Comparison of ENCODE assay signal across 17 cellular contexts in genomic region chr2:214987261-214987660, GRCh38.
"Had no signal": no experiment of that assay in that cellular context is flagged by ENCODE, and none has a peak within 500 bp of the region (broad histone marks: within the 10 kb centered on the region; RNA-seq: fewer than 3 reads in every experiment).

No MANE protein-coding gene starts in this region.

- H3K9me3 ChIP-seq: right atrium auricular region, thyroid gland had no signal

- H3K27me3 ChIP-seq: cardiac muscle cell, right atrium auricular region, thyroid gland had no signal

- H3K4me1 ChIP-seq: right atrium auricular region, thyroid gland had no signal

- H3K4me3 Mint-ChIP-seq: activated CD4-positive, alpha-beta T cell treated with anti-CD3 and anti-CD28 coated beads, Interleukin-2, amount 10 ng/mL, durations not matched to agents 7 days and 5 days; activated naive CD4-positive, alpha-beta T cell treated with anti-CD3 and anti-CD28 coated beads for 36 hours; activated naive CD8-positive, alpha-beta T cell treated with anti-CD3 and anti-CD28 coated beads, Interleukin-2, amount 50 U/mL, for 24 hours; nephron; stimulated activated naive B cell treated with anti-CD40 and anti-IgM and Interleukin-4, amounts not matched to agents 10 μg/mL and 1 μg/mL and 100 μg/mL, for 72 hours; T-helper 2 cell treated with Interferon-gamma antibody and Interleukin-4, amounts not matched to agents 5 μg/mL and 100 μg/mL, for 36 hours had no signal

- H3K4me1 Mint-ChIP-seq: activated CD4-positive, alpha-beta T cell treated with anti-CD3 and anti-CD28 coated beads, Interleukin-2, amount 10 ng/mL, durations not matched to agents 7 days and 5 days; activated naive CD8-positive, alpha-beta T cell treated with anti-CD3 and anti-CD28 coated beads, Interleukin-2, amount 50 U/mL, for 24 hours; nephron; stimulated activated naive B cell treated with anti-CD40 and anti-IgM and Interleukin-4, amounts not matched to agents 10 μg/mL and 1 μg/mL and 100 μg/mL, for 72 hours had no signal

- H3K27ac Mint-ChIP-seq: activated CD4-positive, alpha-beta T cell treated with anti-CD3 and anti-CD28 coated beads, Interleukin-2, amount 10 ng/mL, durations not matched to agents 7 days and 5 days; activated naive CD4-positive, alpha-beta T cell treated with anti-CD3 and anti-CD28 coated beads for 36 hours; activated naive CD8-positive, alpha-beta T cell treated with anti-CD3 and anti-CD28 coated beads, Interleukin-2, amount 50 U/mL, for 24 hours; nephron; stimulated activated naive B cell treated with anti-CD40 and anti-IgM and Interleukin-4, amounts not matched to agents 10 μg/mL and 1 μg/mL and 100 μg/mL, for 72 hours; T-helper 2 cell treated with Interferon-gamma antibody and Interleukin-4, amounts not matched to agents 5 μg/mL and 100 μg/mL, for 36 hours had no signal

- H3K27ac ChIP-seq: cardiac muscle cell, right atrium auricular region, thyroid gland had no signal

- DNase-seq: activated CD4-positive, alpha-beta T cell treated with anti-CD3 and anti-CD28 coated beads, Interleukin-2, amount 10 ng/mL, durations not matched to agents 7 days and 5 days; activated CD4-positive, CD25-positive, alpha-beta regulatory T cell; activated CD8-positive, alpha-beta memory T cell treated with anti-CD3 and anti-CD28 coated beads for 24 hours; activated naive CD4-positive, alpha-beta T cell treated with anti-CD3 and anti-CD28 coated beads for 36 hours; activated naive CD8-positive, alpha-beta T cell treated with anti-CD3 and anti-CD28 coated beads, Interleukin-2, amount 50 U/mL, for 24 hours; mesendoderm; nucleus accumbens; stimulated activated CD4-positive, alpha-beta T cell treated with anti-CD3 and anti-CD28 coated beads, Interleukin-15, amount 100 ng/mL, for 24 hours; stimulated activated CD4-positive, alpha-beta T cell treated with anti-CD3 and anti-CD28 coated beads, Interleukin-4, amount 100 ng/mL, for 1 hour; stimulated activated naive B cell treated with anti-CD40 and anti-IgM and Interleukin-4, amounts not matched to agents 10 μg/mL and 1 μg/mL and 100 μg/mL, for 72 hours; thyroid gland had no signal

- H3K9me3 Mint-ChIP-seq: activated CD4-positive, alpha-beta T cell treated with anti-CD3 and anti-CD28 coated beads, Interleukin-2, amount 10 ng/mL, durations not matched to agents 7 days and 5 days; activated naive CD4-positive, alpha-beta T cell treated with anti-CD3 and anti-CD28 coated beads for 36 hours; activated naive CD8-positive, alpha-beta T cell treated with anti-CD3 and anti-CD28 coated beads, Interleukin-2, amount 50 U/mL, for 24 hours; nephron; stimulated activated naive B cell treated with anti-CD40 and anti-IgM and Interleukin-4, amounts not matched to agents 10 μg/mL and 1 μg/mL and 100 μg/mL, for 72 hours; T-helper 2 cell treated with Interferon-gamma antibody and Interleukin-4, amounts not matched to agents 5 μg/mL and 100 μg/mL, for 36 hours had no signal

- FAIRE-seq: colon, endometrium had no signal

- H3K27me3 Mint-ChIP-seq: activated CD4-positive, alpha-beta T cell treated with anti-CD3 and anti-CD28 coated beads, Interleukin-2, amount 10 ng/mL, durations not matched to agents 7 days and 5 days; stimulated activated naive B cell treated with anti-CD40 and anti-IgM and Interleukin-4, amounts not matched to agents 10 μg/mL and 1 μg/mL and 100 μg/mL, for 72 hours had no signal

- H3K36me3 Mint-ChIP-seq: stimulated activated naive B cell treated with anti-CD40 and anti-IgM and Interleukin-4, amounts not matched to agents 10 μg/mL and 1 μg/mL and 100 μg/mL, for 72 hours had no signal

- H3K4me3 ChIP-seq: cardiac muscle cell, right atrium auricular region, thyroid gland had no signal

- H3K36me3 ChIP-seq: cardiac muscle cell, right atrium auricular region, thyroid gland had no signal
